Comparison of ENCODE assay signal across 17 cellular contexts in the genomic region with DNA sequence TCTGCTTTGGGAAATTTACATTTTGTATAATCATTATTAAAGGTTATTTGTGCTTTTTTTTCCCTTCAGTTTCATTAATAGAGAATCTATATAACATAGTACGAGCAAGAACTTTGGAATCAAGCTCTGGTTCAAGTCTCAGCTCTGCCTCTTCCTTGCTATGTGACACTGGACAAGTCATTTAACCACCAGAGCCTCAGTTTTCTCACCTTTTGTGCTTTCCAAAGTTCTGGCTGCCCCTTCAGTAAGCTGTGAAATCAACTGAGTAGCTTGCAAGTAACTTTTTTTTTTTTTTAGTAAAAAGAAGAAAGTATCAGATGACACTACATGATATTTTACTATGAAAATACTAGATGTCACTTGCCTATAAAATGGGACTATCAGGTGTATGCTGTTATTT.
"Had no signal": no experiment of that assay in that cellular context is flagged by ENCODE, and none has a peak within 500 bp of the region (broad histone marks: within the 10 kb centered on the region; RNA-seq: fewer than 3 reads in every experiment).

No MANE protein-coding gene starts in this region.

- H3K4me1 Mint-ChIP-seq: T-helper 17 cell had no signal

- DNase-seq: activated CD4-positive, alpha-beta T cell treated with anti-CD3 and anti-CD28 coated beads for 48 hours; activated naive CD4-positive, alpha-beta T cell treated with Interleukin-2 at 50 U/mL for 16 hours; activated naive CD8-positive, alpha-beta T cell treated with anti-CD3 and anti-CD28 coated beads, Interleukin-2, amount 50 U/mL, for 24 hours; caudate nucleus; colonic mucosa; effector CD4-positive, alpha-beta T cell; midbrain; naive B cell; posterior cingulate gyrus; right cardiac atrium; stimulated activated naive B cell treated with anti-CD40 and anti-IgM and Interleukin-4, amounts not matched to agents 10 μg/mL and 1 μg/mL and 100 μg/mL, for 72 hours; T-helper 17 cell had no signal

- H3K27me3 Mint-ChIP-seq: activated naive CD8-positive, alpha-beta T cell treated with anti-CD3 and anti-CD28 coated beads, Interleukin-2, amount 50 U/mL, for 24 hours; naive B cell; stimulated activated naive B cell treated with anti-CD40 and anti-IgM and Interleukin-4, amounts not matched to agents 10 μg/mL and 1 μg/mL and 100 μg/mL, for 72 hours; type B pancreatic cell had no signal

- ATAC-seq: activated naive CD8-positive, alpha-beta T cell treated with anti-CD3 and anti-CD28 coated beads, Interleukin-2, amount 50 U/mL, for 24 hours; stimulated activated naive B cell treated with anti-CD40 and anti-IgM and Interleukin-4, amounts not matched to agents 10 μg/mL and 1 μg/mL and 100 μg/mL, for 72 hours; T-helper 17 cell; WTC11 had no signal

- H3K4me1 ChIP-seq: ascending aorta, colonic mucosa had no signal

- H3K36me3 ChIP-seq: ascending aorta, colonic mucosa, neutrophil had no signal

- H3K27me3 ChIP-seq: ascending aorta, colonic mucosa, neutrophil had no signal

- H3K9me3 ChIP-seq: ascending aorta, colonic mucosa, neutrophil had no signal

- H3K27ac Mint-ChIP-seq: activated naive CD8-positive, alpha-beta T cell treated with anti-CD3 and anti-CD28 coated beads, Interleukin-2, amount 50 U/mL, for 24 hours; stimulated activated naive B cell treated with anti-CD40 and anti-IgM and Interleukin-4, amounts not matched to agents 10 μg/mL and 1 μg/mL and 100 μg/mL, for 72 hours; T-helper 17 cell had no signal

- H3K4me3 Mint-ChIP-seq: activated naive CD8-positive, alpha-beta T cell treated with anti-CD3 and anti-CD28 coated beads, Interleukin-2, amount 50 U/mL, for 24 hours; naive B cell; stimulated activated naive B cell treated with anti-CD40 and anti-IgM and Interleukin-4, amounts not matched to agents 10 μg/mL and 1 μg/mL and 100 μg/mL, for 72 hours; T-helper 17 cell; type B pancreatic cell; WTC11 had no signal

- FAIRE-seq: islet of Langerhans had no signal

- H3K9me3 Mint-ChIP-seq: activated naive CD8-positive, alpha-beta T cell treated with anti-CD3 and anti-CD28 coated beads, Interleukin-2, amount 50 U/mL, for 24 hours; naive B cell; stimulated activated naive B cell treated with anti-CD40 and anti-IgM and Interleukin-4, amounts not matched to agents 10 μg/mL and 1 μg/mL and 100 μg/mL, for 72 hours; type B pancreatic cell; WTC11 had no signal

- H3K27ac ChIP-seq: colonic mucosa, neutrophil had no signal

- H3K36me3 Mint-ChIP-seq: naive B cell; stimulated activated naive B cell treated with anti-CD40 and anti-IgM and Interleukin-4, amounts not matched to agents 10 μg/mL and 1 μg/mL and 100 μg/mL, for 72 hours; type B pancreatic cell; WTC11 had no signal

- H3K4me3 ChIP-seq: ascending aorta, colonic mucosa had no signal
